In genomic region chr19:35740108-35740422, GRCh38 we compare ENCODE assay signal across 8 cellular contexts. TPM values are rescaled to one million over a fixed set of nuclear protein-coding genes. Genes with fewer than 3 reads are reported as not detected.
DNase-seq lines count a peak whose midpoint lies in the region; ATAC-seq and TF ChIP-seq lines count a peak whose summit lies in the region.

No MANE protein-coding gene starts in this region.

- TF ChIP-seq CTCF in epithelial cell of proximal tubule (conservative IDR thresholded peaks at IDR 0.05; ENCODE audit: low read depth, low read length) (no peak), retinal pigment epithelial cell (conservative IDR thresholded peaks at IDR 0.05; ENCODE audit: low read depth, low read length) (no peak)

- H3K27me3 Mint-ChIP-seq in activated T-cell treated with anti-CD3 and anti-CD28 coated beads, Interleukin-2, amount 50 U/mL, for 4 hours (ENCODE audit: low read depth): no peaks in the 10 kb centered on the region

- peak overlapping the region; percentile 88 for H3K4me3 Mint-ChIP-seq in activated T-cell treated with anti-CD3 and anti-CD28 coated beads, Interleukin-2, amount 50 U/mL, for 4 hours

- no peaks in the 10 kb centered on the region for H3K9me3 Mint-ChIP-seq in activated T-cell treated with anti-CD3 and anti-CD28 coated beads, Interleukin-2, amount 50 U/mL, for 4 hours

- H3K4me3 ChIP-seq in epithelial cell of proximal tubule (ENCODE audit: low read depth, low read length): peak overlapping the region; percentile 56
- peak overlapping the region; percentile 68 for H3K4me3 ChIP-seq in retinal pigment epithelial cell (ENCODE audit: low read length)

- ATAC-seq in activated T-cell treated with anti-CD3 and anti-CD28 coated beads, Interleukin-2, amount 50 U/mL, for 4 hours: peak; percentile 8 to 10
- ATAC-seq in HG03565 (IDR thresholded peaks at IDR 0.05; ENCODE audit: unreplicated experiment): no peak

- peaks cover 23% of the 10 kb centered on the region for H3K36me3 Mint-ChIP-seq in activated T-cell treated with anti-CD3 and anti-CD28 coated beads, Interleukin-2, amount 50 U/mL, for 4 hours (ENCODE audit: insufficient read depth)

- DNase-seq in activated T-cell treated with anti-CD3 and anti-CD28 coated beads, Interleukin-2, amount 50 U/mL, for 4 hours: no peak
- no peak for DNase-seq in activated T-cell treated with anti-CD3 and anti-CD28 coated beads for 4 hours
- peak; percentile 41 for DNase-seq in NCI-H2171 (lab: John Stamatoyannopoulos, UW)
- DNase-seq in epithelial cell of proximal tubule (ENCODE audit: low read depth): no peak
- no peak for DNase-seq in retinal pigment epithelial cell (ENCODE audit: low read depth)
- no peak for DNase-seq in kidney glomerular epithelial cell (lab: John Stamatoyannopoulos, UW)
- DNase-seq in central memory CD4-positive, alpha-beta T cell: no peak

- peaks cover 46% of the 10 kb centered on the region for H3K4me1 Mint-ChIP-seq in activated T-cell treated with anti-CD3 and anti-CD28 coated beads, Interleukin-2, amount 50 U/mL, for 4 hours (ENCODE audit: low read depth)

RNA-seq across cellular contexts. Expression of gene IGFLR1, which starts 2.2 kb away (rescaled TPM):
- total RNA-seq in activated T-cell treated with anti-CD3 and anti-CD28 coated beads, Interleukin-2, amount 50 U/mL, for 4 hours: 10 to 100 TPM; 24.0 to 32.7 (median 29.8) TPM
- 7.9 and 15.3 TPM in 2 replicates for total RNA-seq in epithelial cell of proximal tubule

RNA-seq across cellular contexts. Expression of gene U2AF1L4, which starts 5.2 kb away (rescaled TPM):
- 10 to 100 TPM; 18.9 to 25.2 (median 19.4) TPM for total RNA-seq in activated T-cell treated with anti-CD3 and anti-CD28 coated beads, Interleukin-2, amount 50 U/mL, for 4 hours
- 5.9 and 6.5 TPM in 2 replicates for total RNA-seq in epithelial cell of proximal tubule

RNA-seq across cellular contexts. Expression of gene PSENEN, which starts 5.4 kb away (rescaled TPM):
- 10 to 100 TPM; 46.1 to 49.3 (median 47.9) TPM for total RNA-seq in activated T-cell treated with anti-CD3 and anti-CD28 coated beads, Interleukin-2, amount 50 U/mL, for 4 hours
- total RNA-seq in epithelial cell of proximal tubule: 49.6 and 63.7 TPM in 2 replicates

RNA-seq across cellular contexts. Expression of gene LIN37, which starts 8.3 kb away (rescaled TPM):
- 1 to 10 TPM; 5.8 to 6.4 (median 6.4) TPM for total RNA-seq in activated T-cell treated with anti-CD3 and anti-CD28 coated beads, Interleukin-2, amount 50 U/mL, for 4 hours
- total RNA-seq in epithelial cell of proximal tubule: 12.7 and 18.9 TPM in 2 replicates

RNA-seq across cellular contexts. Expression of gene HSPB6, which starts 16.8 kb away (rescaled TPM):
- under 1 TPM; 0.22 to 0.46 (median 0.37) TPM for total RNA-seq in activated T-cell treated with anti-CD3 and anti-CD28 coated beads, Interleukin-2, amount 50 U/mL, for 4 hours
- total RNA-seq in epithelial cell of proximal tubule: 0.14 and 2.0 TPM in 2 replicates
